ENCODE assay signal across 1 cellular context in the genomic region with DNA sequence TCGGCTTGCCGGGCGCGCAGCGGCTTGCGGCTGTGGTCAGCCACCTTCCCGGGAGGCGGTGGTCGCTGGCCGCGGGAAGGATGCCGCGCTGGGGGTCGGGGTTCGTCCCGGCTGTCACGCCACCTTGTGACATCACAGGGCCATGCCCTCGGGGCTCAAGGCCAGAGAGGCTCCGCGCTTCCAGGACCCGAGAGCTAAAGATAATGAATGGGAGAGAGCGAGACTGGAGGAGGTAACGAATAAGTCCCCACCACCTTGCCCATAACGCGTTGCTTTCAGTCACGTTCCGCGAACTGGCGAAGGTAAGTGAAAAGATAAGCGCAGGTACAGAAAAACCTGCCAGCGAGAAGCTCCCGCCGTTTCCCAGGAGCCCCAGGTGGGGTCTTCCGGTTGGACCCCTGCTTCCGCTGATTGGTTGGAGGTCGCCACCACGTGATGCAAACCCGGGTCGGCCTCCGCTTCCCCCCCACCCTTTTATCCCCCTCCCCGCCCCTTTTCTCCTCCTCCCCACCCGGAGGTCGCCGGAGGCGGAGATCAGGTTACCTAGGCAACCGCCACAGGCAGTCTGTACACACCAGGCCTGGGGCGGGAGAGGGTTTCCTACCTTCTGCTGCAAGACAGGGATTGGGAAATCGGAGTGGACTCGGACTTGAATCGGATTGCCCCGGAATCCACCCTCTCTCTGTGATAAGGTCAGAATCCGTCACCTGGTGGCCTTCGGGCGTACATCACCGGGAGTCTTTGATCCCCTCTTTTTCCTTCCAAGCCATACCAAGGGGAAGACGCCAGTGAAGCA.
TF ChIP-seq lines count a peak whose summit lies in the region.

TSS of gene LRRC9 (plus strand) at position 563 of the 796 bp plus-strand sequence.

TF ChIP-seq in HepG2, 621 proteins besides CTCF, POLR2A, EP300 and RAD21 (continued from another document and continues in another):
- TF ChIP-seq, protein P1, sequence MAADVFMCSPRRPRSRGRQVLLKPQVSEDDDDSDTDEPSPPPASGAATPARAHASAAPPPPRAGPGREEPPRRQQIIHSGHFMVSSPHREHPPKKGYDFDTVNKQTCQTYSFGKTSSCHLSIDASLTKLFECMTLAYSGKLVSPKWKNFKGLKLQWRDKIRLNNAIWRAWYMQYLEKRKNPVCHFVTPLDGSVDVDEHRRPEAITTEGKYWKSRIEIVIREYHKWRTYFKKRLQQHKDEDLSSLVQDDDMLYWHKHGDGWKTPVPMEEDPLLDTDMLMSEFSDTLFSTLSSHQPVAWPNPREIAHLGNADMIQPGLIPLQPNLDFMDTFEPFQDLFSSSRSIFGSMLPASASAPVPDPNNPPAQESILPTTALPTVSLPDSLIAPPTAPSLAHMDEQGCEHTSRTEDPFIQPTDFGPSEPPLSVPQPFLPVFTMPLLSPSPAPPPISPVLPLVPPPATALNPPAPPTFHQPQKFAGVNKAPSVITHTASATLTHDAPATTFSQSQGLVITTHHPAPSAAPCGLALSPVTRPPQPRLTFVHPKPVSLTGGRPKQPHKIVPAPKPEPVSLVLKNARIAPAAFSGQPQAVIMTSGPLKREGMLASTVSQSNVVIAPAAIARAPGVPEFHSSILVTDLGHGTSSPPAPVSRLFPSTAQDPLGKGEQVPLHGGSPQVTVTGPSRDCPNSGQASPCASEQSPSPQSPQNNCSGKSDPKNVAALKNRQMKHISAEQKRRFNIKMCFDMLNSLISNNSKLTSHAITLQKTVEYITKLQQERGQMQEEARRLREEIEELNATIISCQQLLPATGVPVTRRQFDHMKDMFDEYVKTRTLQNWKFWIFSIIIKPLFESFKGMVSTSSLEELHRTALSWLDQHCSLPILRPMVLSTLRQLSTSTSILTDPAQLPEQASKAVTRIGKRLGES (CRISPR knock-in tag; IDR thresholded peaks at IDR 0.05; ENCODE audit: borderline replicate concordance): peak; percentile 65; the same call in 1 of the 2 replicates
- TF ChIP-seq ZNF850 (CRISPR knock-in tag; conservative IDR thresholded peaks at IDR 0.05) (peak; percentile 41; the same call in 1 of the 2 replicates), GATA4 (IDR thresholded peaks at IDR 0.05; ENCODE audit: borderline replicate concordance, low read depth) (no peak), ZKSCAN5 (CRISPR knock-in tag; IDR thresholded peaks at IDR 0.05) (no peak), ZNF747 (CRISPR knock-in tag; IDR thresholded peaks at IDR 0.05; ENCODE audit: borderline replicate concordance) (0 out of 2 replicates have a peak, but pooled peaks have one; percentile 56), NFYC (CRISPR knock-in tag; IDR thresholded peaks at IDR 0.05) (peak; percentile 75), MLLT10 (CRISPR knock-in tag; IDR thresholded peaks at IDR 0.05) (no peak), ZNF317 (CRISPR knock-in tag; IDR thresholded peaks at IDR 0.05) (no peak), HNRNPH1 (optimal IDR thresholded peaks at IDR 0.05; ENCODE audit: low read depth, low read length) (no peak), ZNF616 (CRISPR knock-in tag; IDR thresholded peaks at IDR 0.05; ENCODE audit: low read depth) (0 out of 2 replicates have a peak, but pooled peaks have one; percentile 61), ZNF841 (CRISPR knock-in tag; IDR thresholded peaks at IDR 0.05; ENCODE audit: borderline replicate concordance) (no peak), ZNF720 (CRISPR knock-in tag; IDR thresholded peaks at IDR 0.05) (no peak), ZNF589 (CRISPR knock-in tag; conservative IDR thresholded peaks at IDR 0.05) (no peak), REPIN1 (CRISPR knock-in tag; IDR thresholded peaks at IDR 0.05; ENCODE audit: borderline replicate concordance, low read depth) (no peak), TFDP2 (CRISPR knock-in tag; IDR thresholded peaks at IDR 0.05) (peak; percentile 71; the same call in 1 of the 2 replicates), ZNF781 (CRISPR knock-in tag; IDR thresholded peaks at IDR 0.05; ENCODE audit: borderline replicate concordance, not compliant biosample characterization) (no peak), ZNF383 (CRISPR knock-in tag; IDR thresholded peaks at IDR 0.05; ENCODE audit: borderline replicate concordance) (no peak), ZNF547 (CRISPR knock-in tag; IDR thresholded peaks at IDR 0.05) (no peak), ZNF644 (CRISPR knock-in tag; IDR thresholded peaks at IDR 0.05; ENCODE audit: low read depth) (no peak), ZBTB46 (CRISPR knock-in tag; IDR thresholded peaks at IDR 0.05; ENCODE audit: borderline replicate concordance) (no peak), MTA1 (CRISPR knock-in tag; IDR thresholded peaks at IDR 0.05; ENCODE audit: borderline replicate concordance) (no peak; the same call in 1 of the 2 replicates), HNF4A (CRISPR knock-in tag; IDR thresholded peaks at IDR 0.05) (peak; percentile 89), MTF1 (CRISPR knock-in tag; IDR thresholded peaks at IDR 0.05) (no peak; the same call in 1 of the 2 replicates), IRF2 (CRISPR knock-in tag; IDR thresholded peaks at IDR 0.05) (0 out of 2 replicates have a peak, but pooled peaks have one; percentile 29), ZNF746 (CRISPR knock-in tag; IDR thresholded peaks at IDR 0.05) (peak; percentile 79), ZNF264 (CRISPR knock-in tag; IDR thresholded peaks at IDR 0.05) (0 out of 2 replicates have a peak, but pooled peaks have one; percentile 34), RFX3 (CRISPR knock-in tag; IDR thresholded peaks at IDR 0.05) (peak; percentile 84), ZNF292 (CRISPR knock-in tag; IDR thresholded peaks at IDR 0.05; ENCODE audit: borderline replicate concordance, low read depth) (no peak), MAFK (conservative IDR thresholded peaks at IDR 0.05 in 1 of 2, IDR thresholded peaks at IDR 0.05 in 1 of 2; ENCODE audit: low read length in 2 of 2) (no peak)
- TF ChIP-seq, protein P2, sequence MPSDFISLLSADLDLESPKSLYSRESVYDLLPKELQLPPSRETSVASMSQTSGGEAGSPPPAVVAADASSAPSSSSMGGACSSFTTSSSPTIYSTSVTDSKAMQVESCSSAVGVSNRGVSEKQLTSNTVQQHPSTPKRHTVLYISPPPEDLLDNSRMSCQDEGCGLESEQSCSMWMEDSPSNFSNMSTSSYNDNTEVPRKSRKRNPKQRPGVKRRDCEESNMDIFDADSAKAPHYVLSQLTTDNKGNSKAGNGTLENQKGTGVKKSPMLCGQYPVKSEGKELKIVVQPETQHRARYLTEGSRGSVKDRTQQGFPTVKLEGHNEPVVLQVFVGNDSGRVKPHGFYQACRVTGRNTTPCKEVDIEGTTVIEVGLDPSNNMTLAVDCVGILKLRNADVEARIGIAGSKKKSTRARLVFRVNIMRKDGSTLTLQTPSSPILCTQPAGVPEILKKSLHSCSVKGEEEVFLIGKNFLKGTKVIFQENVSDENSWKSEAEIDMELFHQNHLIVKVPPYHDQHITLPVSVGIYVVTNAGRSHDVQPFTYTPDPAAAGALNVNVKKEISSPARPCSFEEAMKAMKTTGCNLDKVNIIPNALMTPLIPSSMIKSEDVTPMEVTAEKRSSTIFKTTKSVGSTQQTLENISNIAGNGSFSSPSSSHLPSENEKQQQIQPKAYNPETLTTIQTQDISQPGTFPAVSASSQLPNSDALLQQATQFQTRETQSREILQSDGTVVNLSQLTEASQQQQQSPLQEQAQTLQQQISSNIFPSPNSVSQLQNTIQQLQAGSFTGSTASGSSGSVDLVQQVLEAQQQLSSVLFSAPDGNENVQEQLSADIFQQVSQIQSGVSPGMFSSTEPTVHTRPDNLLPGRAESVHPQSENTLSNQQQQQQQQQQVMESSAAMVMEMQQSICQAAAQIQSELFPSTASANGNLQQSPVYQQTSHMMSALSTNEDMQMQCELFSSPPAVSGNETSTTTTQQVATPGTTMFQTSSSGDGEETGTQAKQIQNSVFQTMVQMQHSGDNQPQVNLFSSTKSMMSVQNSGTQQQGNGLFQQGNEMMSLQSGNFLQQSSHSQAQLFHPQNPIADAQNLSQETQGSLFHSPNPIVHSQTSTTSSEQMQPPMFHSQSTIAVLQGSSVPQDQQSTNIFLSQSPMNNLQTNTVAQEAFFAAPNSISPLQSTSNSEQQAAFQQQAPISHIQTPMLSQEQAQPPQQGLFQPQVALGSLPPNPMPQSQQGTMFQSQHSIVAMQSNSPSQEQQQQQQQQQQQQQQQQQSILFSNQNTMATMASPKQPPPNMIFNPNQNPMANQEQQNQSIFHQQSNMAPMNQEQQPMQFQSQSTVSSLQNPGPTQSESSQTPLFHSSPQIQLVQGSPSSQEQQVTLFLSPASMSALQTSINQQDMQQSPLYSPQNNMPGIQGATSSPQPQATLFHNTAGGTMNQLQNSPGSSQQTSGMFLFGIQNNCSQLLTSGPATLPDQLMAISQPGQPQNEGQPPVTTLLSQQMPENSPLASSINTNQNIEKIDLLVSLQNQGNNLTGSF (CRISPR knock-in tag; IDR thresholded peaks at IDR 0.05): no peak; the same call in 1 of the 2 replicates
- TF ChIP-seq, protein P3, sequence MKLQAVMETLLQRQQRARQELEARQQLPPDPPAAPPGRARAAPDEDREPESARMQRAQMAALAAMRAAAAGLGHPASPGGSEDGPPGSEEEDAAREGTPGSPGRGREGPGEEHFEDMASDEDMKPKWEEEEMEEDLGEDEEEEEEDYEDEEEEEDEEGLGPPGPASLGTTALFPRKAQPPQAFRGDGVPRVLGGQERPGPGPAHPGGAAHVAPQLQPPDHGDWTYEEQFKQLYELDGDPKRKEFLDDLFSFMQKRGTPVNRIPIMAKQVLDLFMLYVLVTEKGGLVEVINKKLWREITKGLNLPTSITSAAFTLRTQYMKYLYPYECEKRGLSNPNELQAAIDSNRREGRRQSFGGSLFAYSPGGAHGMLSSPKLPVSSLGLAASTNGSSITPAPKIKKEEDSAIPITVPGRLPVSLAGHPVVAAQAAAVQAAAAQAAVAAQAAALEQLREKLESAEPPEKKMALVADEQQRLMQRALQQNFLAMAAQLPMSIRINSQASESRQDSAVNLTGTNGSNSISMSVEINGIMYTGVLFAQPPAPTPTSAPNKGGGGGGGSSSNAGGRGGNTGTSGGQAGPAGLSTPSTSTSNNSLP (IDR thresholded peaks at IDR 0.05; ENCODE audit: low read depth, low read length): peak; percentile 59; the same call in 1 of the 2 replicates
- TF ChIP-seq, protein P4, sequence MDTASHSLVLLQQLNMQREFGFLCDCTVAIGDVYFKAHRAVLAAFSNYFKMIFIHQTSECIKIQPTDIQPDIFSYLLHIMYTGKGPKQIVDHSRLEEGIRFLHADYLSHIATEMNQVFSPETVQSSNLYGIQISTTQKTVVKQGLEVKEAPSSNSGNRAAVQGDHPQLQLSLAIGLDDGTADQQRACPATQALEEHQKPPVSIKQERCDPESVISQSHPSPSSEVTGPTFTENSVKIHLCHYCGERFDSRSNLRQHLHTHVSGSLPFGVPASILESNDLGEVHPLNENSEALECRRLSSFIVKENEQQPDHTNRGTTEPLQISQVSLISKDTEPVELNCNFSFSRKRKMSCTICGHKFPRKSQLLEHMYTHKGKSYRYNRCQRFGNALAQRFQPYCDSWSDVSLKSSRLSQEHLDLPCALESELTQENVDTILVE (CRISPR knock-in tag; IDR thresholded peaks at IDR 0.05): no peak
